8 cellular contexts compared by ENCODE assay signal in the genomic region with DNA sequence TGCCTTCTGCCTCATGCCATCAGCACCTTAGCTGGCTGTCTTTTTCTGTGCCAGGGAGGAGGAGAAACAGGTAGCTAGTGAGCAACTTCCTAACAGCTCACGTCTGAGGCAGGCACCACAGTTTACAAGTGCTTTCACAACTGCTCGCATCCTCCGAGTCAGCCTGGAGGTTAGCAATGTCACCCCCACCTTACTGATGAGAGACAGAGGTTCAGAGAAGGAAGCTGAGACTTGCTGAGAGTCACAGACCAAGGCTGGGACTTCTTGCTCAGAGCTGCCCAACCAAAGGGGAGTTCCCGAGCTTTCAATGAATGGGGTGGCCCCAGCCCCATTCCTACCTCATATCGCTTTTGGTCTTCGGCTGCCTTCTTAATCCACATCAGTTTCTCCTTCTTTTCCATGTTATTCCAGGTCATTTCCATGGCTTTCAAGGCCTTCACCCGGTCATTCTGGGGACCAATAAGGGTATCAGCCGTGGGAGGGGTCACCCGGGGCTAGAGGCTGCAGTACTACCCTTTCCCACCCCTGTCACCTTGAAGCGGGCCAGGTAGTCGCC. TPM values are rescaled to one million over a fixed set of nuclear protein-coding genes. Genes with fewer than 3 reads are reported as not detected.
DNase-seq lines count a peak whose midpoint lies in the region; ATAC-seq and TF ChIP-seq lines count a peak whose summit lies in the region.

No MANE protein-coding gene starts in this region.

- H3K9me3 ChIP-seq in RWPE2 (ENCODE audit: severe bottlenecking) (no peaks in the 10 kb centered on the region), esophagus squamous epithelium (no peaks in the 10 kb centered on the region)

- H3K4me3 Mint-ChIP-seq in stimulated activated naive CD8-positive, alpha-beta T cell treated with anti-CD3 and anti-CD28 coated beads, Interleukin-15, amount 100 ng/mL, for 72 hours = peak overlapping the region; percentile 87

- peak overlapping the region; percentile 93 to 98 for H3K27ac Mint-ChIP-seq in stimulated activated naive CD8-positive, alpha-beta T cell treated with anti-CD3 and anti-CD28 coated beads, Interleukin-15, amount 100 ng/mL, for 72 hours

- ATAC-seq in RWPE2 (ENCODE audit: low read depth) (peak; percentile 9; the same call in 1 of the 3 replicates), HG03520 (IDR thresholded peaks at IDR 0.05; ENCODE audit: unreplicated experiment) (no peak)
- peak; percentile 83 for ATAC-seq in stimulated activated naive CD8-positive, alpha-beta T cell treated with anti-CD3 and anti-CD28 coated beads, Interleukin-15, amount 100 ng/mL, for 72 hours

- peaks cover 0 to 6% of the 10 kb centered on the region in 2 donors for H3K9me3 Mint-ChIP-seq in stimulated activated naive CD8-positive, alpha-beta T cell treated with anti-CD3 and anti-CD28 coated beads, Interleukin-15, amount 100 ng/mL, for 72 hours

- peaks cover 49% of the 10 kb centered on the region for H3K36me3 ChIP-seq in RWPE2 (ENCODE audit: low read depth)
- H3K36me3 ChIP-seq in esophagus squamous epithelium = peaks cover 30 to 94% (median 30%) of the 10 kb centered on the region in 3 donors

- H3K27me3 ChIP-seq in RWPE2 (ENCODE audit: insufficient read depth, poor library complexity, severe bottlenecking) = no peaks in the 10 kb centered on the region
- H3K27me3 ChIP-seq in esophagus squamous epithelium = no peaks in the 10 kb centered on the region

- H3K4me1 ChIP-seq in RWPE2 (ENCODE audit: insufficient read depth, poor library complexity, severe bottlenecking) (peaks cover 23% of the 10 kb centered on the region), esophagus squamous epithelium (peaks cover 8 to 52% (median 19%) of the 10 kb centered on the region in 3 donors)

- H3K27ac ChIP-seq in RWPE2 (ENCODE audit: poor library complexity, severe bottlenecking) (peak overlapping the region; percentile 58), esophagus squamous epithelium (peak overlapping the region; percentile 44 to 74 (median 68))

- no peak for TF ChIP-seq CTCF in RWPE2 (IDR thresholded peaks at IDR 0.05; ENCODE audit: poor library complexity, severe bottlenecking)
- TF ChIP-seq CTCF in esophagus squamous epithelium (IDR thresholded peaks at IDR 0.05) = no peak

- H3K4me3 ChIP-seq in RWPE2 (ENCODE audit: severe bottlenecking) (no peak overlapping the region), esophagus squamous epithelium (peak overlapping the region in 1 of 4 donors; percentile 46)

- TF ChIP-seq POLR2A in esophagus squamous epithelium (IDR thresholded peaks at IDR 0.05) = no peak

- DNase-seq in activated T-cell treated with anti-CD3 and anti-CD28 coated beads for 24 hours (ENCODE audit: low read depth) (peak; percentile 39), RWPE2 (ENCODE audit: low spot score) (no peak), esophagus squamous epithelium (lab: John Stamatoyannopoulos, UW) (no peak), posterior vena cava (ENCODE audit: low spot score) (no peak), NCI-H2107 (lab: John Stamatoyannopoulos, UW) (no peak)
- no peak for DNase-seq in activated T-cell treated with anti-CD3 and anti-CD28 coated beads, Interleukin-2, amount 50 U/mL, for 1 hour
- DNase-seq in stimulated activated naive CD8-positive, alpha-beta T cell treated with anti-CD3 and anti-CD28 coated beads, Interleukin-15, amount 100 ng/mL, for 72 hours = peak; percentile 34 to 77

- H3K27me3 Mint-ChIP-seq in stimulated activated naive CD8-positive, alpha-beta T cell treated with anti-CD3 and anti-CD28 coated beads, Interleukin-15, amount 100 ng/mL, for 72 hours = no peaks in the 10 kb centered on the region

- WGBS in esophagus squamous epithelium, 2 donors = 65 to 71% methylated on average over 5 to 11 of the region's 11 CpGs

- intact Hi-C loops in esophagus squamous epithelium (cut with DNase I) = loop anchor here (5.0 to 10.0 kb wide), 2 partner anchors 112 to 295 kb away; a partner anchor contains a TSS
- intact Hi-C loops in posterior vena cava (cut with DNase I) = loop anchor here in 1 of 2 donors (2.0 kb wide), 1 partner anchor 121 kb away; no protein-coding TSS in a partner anchor

- peaks cover 74% of the 10 kb centered on the region for H3K4me1 Mint-ChIP-seq in stimulated activated naive CD8-positive, alpha-beta T cell treated with anti-CD3 and anti-CD28 coated beads, Interleukin-15, amount 100 ng/mL, for 72 hours

RNA-seq across cellular contexts. Expression of a gene that starts 9.6 kb away (rescaled TPM):
- 10 to 100 TPM; 38.9 to 57.4 (median 51.0) TPM for total RNA-seq in esophagus squamous epithelium
- 10 to 100 TPM; 42.6 to 59.7 TPM for total RNA-seq in posterior vena cava

RNA-seq across cellular contexts. Expression of a gene that starts 10.2 kb away (rescaled TPM):
- total RNA-seq in esophagus squamous epithelium (10 to 100 TPM; 37.7 to 47.3 (median 44.0) TPM), posterior vena cava (10 to 100 TPM; 49.2 to 61.9 TPM)

RNA-seq across cellular contexts. Expression of a gene that starts 23.1 kb away (rescaled TPM):
- 10 to 100 TPM; 14.6 to 25.5 (median 21.6) TPM for total RNA-seq in esophagus squamous epithelium
- 10 to 100 TPM; 26.3 to 31.2 TPM for total RNA-seq in posterior vena cava

RNA-seq across cellular contexts. Expression of a gene that starts 39.4 kb away (rescaled TPM):
- under 1 TPM in 1 of 4 donors, not detected in 3; 0.11 TPM for total RNA-seq in esophagus squamous epithelium
- 1 to 10 TPM in 1 of 2 donors, under 1 TPM in 1; 0.19 to 1.5 TPM for total RNA-seq in posterior vena cava

RNA-seq across cellular contexts. Expression of a gene that starts 58.1 kb away (rescaled TPM):
- total RNA-seq in esophagus squamous epithelium (not detected), posterior vena cava (1 to 10 TPM; 1.5 to 4.2 TPM)

Comparison
In these comparisons a context has a peak if more than half of its experiments do, and no peak if none do; other contexts are left out.
1. DNase-seq: peak in activated T-cell treated with anti-CD3 and anti-CD28 coated beads for 24 hours (single experiment) and stimulated activated naive CD8-positive, alpha-beta T cell treated with anti-CD3 and anti-CD28 coated beads, Interleukin-15, amount 100 ng/mL, for 72 hours (2 of 2); none in activated T-cell treated with anti-CD3 and anti-CD28 coated beads, Interleukin-2, amount 50 U/mL, for 1 hour (single experiment), RWPE2 (single experiment), esophagus squamous epithelium (single experiment), posterior vena cava (single experiment) and NCI-H2107 (single experiment).